18 cellular contexts compared by ENCODE assay signal in genomic region chr11:73318501-73319011, GRCh38. TPM values are rescaled to one million over a fixed set of nuclear protein-coding genes. Genes with fewer than 3 reads are reported as not detected.
A peak's percentile ranks its signal among the peaks of the same experiment; 100 is the strongest.
DNase-seq lines count a peak whose midpoint lies in the region; ATAC-seq and TF ChIP-seq lines count a peak whose summit lies in the region.
"Had no signal": no experiment of that assay in that cellular context is flagged by ENCODE, and none has a peak within 500 bp of the region (broad histone marks: within the 10 kb centered on the region; RNA-seq: fewer than 3 reads in every experiment).

No MANE protein-coding gene starts in this region.

- no peak overlapping the region for H3K27ac Mint-ChIP-seq in MCF 10A (ENCODE audit: low read depth, unreplicated experiment)
- peak overlapping the region; percentile 91 for H3K27ac Mint-ChIP-seq in nephron progenitor cell
- H3K27ac Mint-ChIP-seq: activated CD4-positive, alpha-beta memory T cell treated with anti-CD3 and anti-CD28 coated beads for 36 hours; activated T-helper 1 cell treated with anti-CD3 and anti-CD28 coated beads, Interleukin-12 subunit alpha, Interleukin-12 subunit beta, Interleukin-2, Interleukin-4 antibody, amounts not matched to agents 30 ng/mL and 10 ng/mL and 1 ng/mL, durations not matched to agents 14 hours and 24 hours and 36 hours; CD8-positive, alpha-beta T cell; GM23338 had no signal

- H3K4me3 Mint-ChIP-seq in MCF 10A (ENCODE audit: unreplicated experiment) (no peak overlapping the region), nephron progenitor cell (no peak overlapping the region)
- H3K4me3 Mint-ChIP-seq: activated CD4-positive, alpha-beta memory T cell treated with anti-CD3 and anti-CD28 coated beads for 36 hours; activated T-helper 1 cell treated with anti-CD3 and anti-CD28 coated beads, Interleukin-12 subunit alpha, Interleukin-12 subunit beta, Interleukin-2, Interleukin-4 antibody, amounts not matched to agents 30 ng/mL and 10 ng/mL and 1 ng/mL, durations not matched to agents 14 hours and 24 hours and 36 hours; CD8-positive, alpha-beta T cell; GM23338 had no signal

- TF ChIP-seq EP300 in upper lobe of left lung (IDR thresholded peaks at IDR 0.05) = no peak

- in situ Hi-C loops in G401 (cut with HindIII; ENCODE audit: low sequenced_read_pairs) = no loop called here

- H3K9me3 ChIP-seq in breast epithelium = no peaks in the 10 kb centered on the region
- no peaks in the 10 kb centered on the region for H3K9me3 ChIP-seq in upper lobe of left lung
- H3K9me3 ChIP-seq: psoas muscle, suprapubic skin had no signal

- H3K36me3 ChIP-seq in breast epithelium = no peaks in the 10 kb centered on the region
- no peaks in the 10 kb centered on the region for H3K36me3 ChIP-seq in upper lobe of left lung
- H3K36me3 ChIP-seq: suprapubic skin had no signal

- intact Hi-C loops in breast epithelium (cut with DNase I; ENCODE audit: low total_unique reads) (no loop called here), MCF 10A (cut with micrococcal nuclease) (no loop called here)

- 41 to 46% methylated on average over 8 of the region's 8 CpGs for WGBS in upper lobe of left lung, 2 donors

- H3K27ac ChIP-seq in breast epithelium (peak overlapping the region; percentile 63 to 88), coronary artery (peak overlapping the region; percentile 96 to 99), upper lobe of left lung (peak overlapping the region; percentile 75 to 99 (median 94))
- H3K27ac ChIP-seq: epithelial cell of prostate had no signal

- no peaks in the 10 kb centered on the region for H3K27me3 ChIP-seq in breast epithelium
- H3K27me3 ChIP-seq in upper lobe of left lung = no peaks in the 10 kb centered on the region
- H3K27me3 ChIP-seq: suprapubic skin had no signal

- peaks cover 24% of the 10 kb centered on the region for H3K4me1 Mint-ChIP-seq in MCF 10A (ENCODE audit: insufficient read depth, unreplicated experiment)
- H3K4me1 Mint-ChIP-seq in nephron progenitor cell = peaks cover 90% of the 10 kb centered on the region

- TF ChIP-seq POLR2A in breast epithelium (IDR thresholded peaks at IDR 0.05) = no peak
- no peak for TF ChIP-seq POLR2A in upper lobe of left lung (IDR thresholded peaks at IDR 0.05)

- no TSS peak for BruUV-seq in MCF 10A (replicated peaks; lab: Mats Ljungman, UMichigan)

- DNase-seq in breast epithelium (ENCODE audit: low spot score in 2 of 2) (no peak), MCF 10A (ENCODE audit: unreplicated experiment) (no peak), coronary artery (ENCODE audit: low spot score) (no peak), nephron progenitor cell (no peak), upper lobe of left lung (peak in 1 of 2 donors; percentile 74), G401 (ENCODE audit: low spot score) (no peak), NCI-H2227 (lab: John Stamatoyannopoulos, UW; ENCODE audit: unreplicated experiment) (no peak)
- DNase-seq: activated CD4-positive, alpha-beta memory T cell treated with anti-CD3 and anti-CD28 coated beads for 36 hours; CD8-positive, alpha-beta T cell; head of caudate nucleus; islet precursor cell; NCI-H524 treated with DMSO at 0.1 percent for 48 hours had no signal

- CTCF ChIA-PET in MCF 10A (lab: Yijun Ruan, JAX) = interaction anchor here (0.6 to 0.8 kb wide), 2 partner anchors 17 to 329 kb away, joined by 3 read pairs; no protein-coding TSS in a partner anchor

- H3K4me1 ChIP-seq in breast epithelium (peaks cover 24 to 50% of the 10 kb centered on the region in 2 donors), upper lobe of left lung (peaks cover 95 to 97% (median 96%) of the 10 kb centered on the region in 4 donors)

- H3K9me3 Mint-ChIP-seq in MCF 10A (ENCODE audit: unreplicated experiment) = no peaks in the 10 kb centered on the region
- H3K9me3 Mint-ChIP-seq in nephron progenitor cell = no peaks in the 10 kb centered on the region
- H3K9me3 Mint-ChIP-seq: activated CD4-positive, alpha-beta memory T cell treated with anti-CD3 and anti-CD28 coated beads for 36 hours; activated T-helper 1 cell treated with anti-CD3 and anti-CD28 coated beads, Interleukin-12 subunit alpha, Interleukin-12 subunit beta, Interleukin-2, Interleukin-4 antibody, amounts not matched to agents 30 ng/mL and 10 ng/mL and 1 ng/mL, durations not matched to agents 14 hours and 24 hours and 36 hours; CD8-positive, alpha-beta T cell; GM23338 had no signal

- POLR2A ChIA-PET in MCF 10A (lab: Yijun Ruan, JAX) = no interaction called here

- H3K36me3 Mint-ChIP-seq in MCF 10A (ENCODE audit: insufficient read depth, unreplicated experiment) (peaks cover 10% of the 10 kb centered on the region), nephron progenitor cell (ENCODE audit: low read depth) (peaks cover 30% of the 10 kb centered on the region)
- H3K36me3 Mint-ChIP-seq: activated CD4-positive, alpha-beta memory T cell treated with anti-CD3 and anti-CD28 coated beads for 36 hours; CD8-positive, alpha-beta T cell had no signal

- peak in 1 of 2 donors; percentile 47 for ATAC-seq in upper lobe of left lung (ENCODE audit: low FRiP score in 2 of 2)
- no peak for ATAC-seq in HG03469 (IDR thresholded peaks at IDR 0.05; ENCODE audit: unreplicated experiment)
- ATAC-seq: CD8-positive, alpha-beta T cell; GM23338; psoas muscle had no signal

- H3K27me3 Mint-ChIP-seq in MCF 10A (ENCODE audit: insufficient read depth, unreplicated experiment) (no peaks in the 10 kb centered on the region), nephron progenitor cell (ENCODE audit: low read depth, poor library complexity) (peaks cover 10% of the 10 kb centered on the region)
- H3K27me3 Mint-ChIP-seq: activated CD4-positive, alpha-beta memory T cell treated with anti-CD3 and anti-CD28 coated beads for 36 hours had no signal

- no peak for TF ChIP-seq CTCF in breast epithelium (IDR thresholded peaks at IDR 0.05)
- TF ChIP-seq CTCF in MCF 10A (IDR thresholded peaks at IDR 0.05; ENCODE audit: unreplicated experiment) = no peak
- no peak for TF ChIP-seq CTCF in coronary artery (IDR thresholded peaks at IDR 0.05)
- TF ChIP-seq CTCF in nephron progenitor cell (IDR thresholded peaks at IDR 0.05) = no peak
- no peak for TF ChIP-seq CTCF in upper lobe of left lung (IDR thresholded peaks at IDR 0.05)

- H3K4me3 ChIP-seq in breast epithelium (no peak overlapping the region), coronary artery (peak overlapping the region; percentile 85), upper lobe of left lung (no peak overlapping the region)
- H3K4me3 ChIP-seq: GM23338, psoas muscle, suprapubic skin had no signal

RNA-seq across cellular contexts. Expression of gene ARHGEF17, which starts 10.5 kb away (rescaled TPM):
- total RNA-seq in breast epithelium (10 to 100 TPM; 28.8 to 54.7 (median 38.2) TPM), MCF 10A (2022) (27.6 and 29.3 TPM in 2 replicates), upper lobe of left lung (100 to 1,000 TPM in 2 of 6 donors, 10 to 100 TPM in 4; 48.1 to 140 (median 65.1) TPM)
- 19.9 and 31.0 TPM in 2 replicates for total RNA-seq in G401 (2014; rRNA removed; shearing (Covaris generic))

RNA-seq across cellular contexts. Expression of gene P2RY6, which starts 46.4 kb away (rescaled TPM):
- total RNA-seq in breast epithelium (1 to 10 TPM; 1.6 to 3.4 (median 1.9) TPM), MCF 10A (2022) (not detected in 2 replicates), upper lobe of left lung (1 to 10 TPM in 3 of 6 donors, under 1 TPM in 2, not detected in 1; 0.30 to 5.3 (median 1.4) TPM)
- not detected in 2 replicates for total RNA-seq in G401 (2014; rRNA removed; shearing (Covaris generic))
- total RNA-seq: activated CD4-positive, alpha-beta memory T cell treated with anti-CD3 and anti-CD28 coated beads for 36 hours; activated T-helper 1 cell treated with anti-CD3 and anti-CD28 coated beads, Interleukin-12 subunit alpha, Interleukin-12 subunit beta, Interleukin-2, Interleukin-4 antibody, amounts not matched to agents 30 ng/mL and 10 ng/mL and 1 ng/mL, durations not matched to agents 14 hours and 24 hours and 36 hours; CD8-positive, alpha-beta T cell; GM23338 had no signal

RNA-seq across cellular contexts. Expression of gene RELT, which starts 57.6 kb away (rescaled TPM):
- 1 to 10 TPM; 2.2 to 3.7 (median 2.3) TPM for total RNA-seq in breast epithelium
- total RNA-seq in MCF 10A (2022) = 5.8 and 8.4 TPM in 2 replicates
- total RNA-seq in upper lobe of left lung = 10 to 100 TPM in 5 of 6 donors, 1 to 10 TPM in 1; 4.9 to 27.0 (median 19.2) TPM
- 6.2 and 6.7 TPM in 2 replicates for total RNA-seq in G401 (2014; rRNA removed; shearing (Covaris generic))
